8 cellular contexts compared by ENCODE assay signal in the genomic region with DNA sequence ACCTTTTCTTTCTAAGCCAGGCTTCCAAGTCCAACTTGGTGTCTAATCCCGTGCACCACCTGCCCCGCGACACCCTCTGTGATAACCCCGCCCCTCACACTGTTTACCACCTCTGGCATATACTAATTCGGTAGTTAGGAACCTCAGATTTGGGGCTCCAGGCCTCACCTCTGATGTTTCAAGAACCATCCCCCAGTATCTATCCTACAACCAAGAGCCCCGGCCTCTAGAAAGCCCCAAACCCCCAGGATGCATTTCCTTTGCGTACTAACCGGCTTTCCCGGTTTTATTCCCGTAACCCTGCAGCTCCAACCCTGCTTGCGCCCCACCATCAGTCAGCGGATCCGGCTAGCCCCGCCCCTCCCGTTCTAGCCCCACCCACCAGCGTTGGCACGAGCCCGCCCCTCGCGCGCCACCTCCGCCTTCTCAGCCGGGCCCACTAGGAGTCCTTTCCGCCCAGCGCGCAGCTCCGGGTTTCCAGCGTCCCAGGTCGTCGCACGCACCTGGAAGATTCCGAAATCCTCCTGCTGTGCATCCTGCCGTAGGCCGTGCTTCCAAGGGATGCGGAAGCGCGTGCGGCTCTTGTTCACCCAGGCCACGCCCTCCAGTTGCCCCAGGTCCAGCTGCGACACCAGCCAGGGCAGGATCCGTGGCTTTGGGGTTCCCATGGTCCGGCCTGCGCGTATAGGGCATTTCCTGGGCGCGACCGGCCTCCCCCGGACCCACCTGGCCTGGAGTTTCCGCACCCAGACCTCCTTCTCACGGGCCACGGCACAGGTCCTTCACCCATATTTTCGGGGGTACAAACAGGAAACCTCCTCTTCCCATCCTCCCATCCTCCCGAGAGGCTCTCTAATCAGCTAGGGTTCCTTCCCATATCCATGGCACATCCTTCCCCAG. TPM values are rescaled to one million over a fixed set of nuclear protein-coding genes. Genes with fewer than 3 reads are reported as not detected.
DNase-seq lines count a peak whose midpoint lies in the region; ATAC-seq and TF ChIP-seq lines count a peak whose summit lies in the region.

No MANE protein-coding gene starts in this region.

- peak overlapping the region; percentile 85 to 100 for H3K9ac ChIP-seq in colonic mucosa (ENCODE audit: low read depth in 2 of 2, low read length in 2 of 2)

- H3K9me3 ChIP-seq in colonic mucosa = no peaks in the 10 kb centered on the region

- H3K27ac ChIP-seq in colonic mucosa = peak overlapping the region; percentile 91

- DNase-seq in DMS53 treated with DMSO at 0.1 percent for 48 hours (lab: John Stamatoyannopoulos, UW; ENCODE audit: unreplicated experiment) (peak; percentile 79), NCI-H510A (lab: John Stamatoyannopoulos, UW) (peak; percentile 96), colonic mucosa (peak; percentile 97), left lobe of liver (ENCODE audit: low spot score) (peak; percentile 91)
- DNase-seq in activated CD4-positive, alpha-beta T cell treated with anti-CD3 and anti-CD28 coated beads, Interleukin-2, amount 10 ng/mL, durations not matched to agents 24 days and 14 days = peak; percentile 95
- peak; percentile 93 to 96 for DNase-seq in stimulated activated CD4-positive, alpha-beta T cell treated with anti-CD3 and anti-CD28 coated beads, Interleukin-2, amount 100 ng/mL, for 24 hours

- peaks cover 37% of the 10 kb centered on the region for H3K4me1 Mint-ChIP-seq in activated CD4-positive, alpha-beta T cell treated with anti-CD3 and anti-CD28 coated beads, Interleukin-2, amount 10 ng/mL, durations not matched to agents 24 days and 14 days

- peak overlapping the region; percentile 60 for H3K4me3 ChIP-seq in colonic mucosa

- intact Hi-C loops in activated CD4-positive, alpha-beta T cell treated with anti-CD3 and anti-CD28 coated beads, Interleukin-2, amount 10 ng/mL, durations not matched to agents 24 days and 14 days (cut with micrococcal nuclease) = loop anchor here (1.0 to 10.0 kb wide), 4 partner anchors 12 to 1030 kb away; partner anchors contain the start of genes DBP, PRR12 and SCAF1
- intact Hi-C loops in colonic mucosa (cut with DNase I) = no loop called here

- TF ChIP-seq CTCF in colonic mucosa (IDR thresholded peaks at IDR 0.05) = no peak

- peak overlapping the region; percentile 97 for H3K4me3 Mint-ChIP-seq in activated CD4-positive, alpha-beta T cell treated with anti-CD3 and anti-CD28 coated beads, Interleukin-2, amount 10 ng/mL, durations not matched to agents 24 days and 14 days

- H3K36me3 Mint-ChIP-seq in activated CD4-positive, alpha-beta T cell treated with anti-CD3 and anti-CD28 coated beads, Interleukin-2, amount 10 ng/mL, durations not matched to agents 24 days and 14 days (ENCODE audit: low read depth) = peaks cover 37% of the 10 kb centered on the region

- H3K36me3 ChIP-seq in colonic mucosa = no peaks in the 10 kb centered on the region

- no peaks in the 10 kb centered on the region for H3K9me3 Mint-ChIP-seq in activated CD4-positive, alpha-beta T cell treated with anti-CD3 and anti-CD28 coated beads, Interleukin-2, amount 10 ng/mL, durations not matched to agents 24 days and 14 days

- ATAC-seq in HG02885 (IDR thresholded peaks at IDR 0.05; ENCODE audit: poor library complexity, unreplicated experiment) (peak; percentile 50), left lobe of liver (peak; percentile 84), GM18858 (IDR thresholded peaks at IDR 0.05; ENCODE audit: unreplicated experiment) (no peak)

- peak overlapping the region; percentile 95 for H3K27ac Mint-ChIP-seq in activated CD4-positive, alpha-beta T cell treated with anti-CD3 and anti-CD28 coated beads, Interleukin-2, amount 10 ng/mL, durations not matched to agents 24 days and 14 days

- H3K4me1 ChIP-seq in colonic mucosa = peaks cover 12% of the 10 kb centered on the region

- no peaks in the 10 kb centered on the region for H3K27me3 Mint-ChIP-seq in activated CD4-positive, alpha-beta T cell treated with anti-CD3 and anti-CD28 coated beads, Interleukin-2, amount 10 ng/mL, durations not matched to agents 24 days and 14 days

- no peaks in the 10 kb centered on the region for H3K27me3 ChIP-seq in colonic mucosa

RNA-seq across cellular contexts. Expression of gene IRF3, which starts 1.2 kb away (rescaled TPM):
- total RNA-seq in activated CD4-positive, alpha-beta T cell treated with anti-CD3 and anti-CD28 coated beads, Interleukin-2, amount 10 ng/mL, durations not matched to agents 24 days and 14 days = 146 and 151 TPM in 2 replicates
- total RNA-seq in colonic mucosa (100 to 1,000 TPM in 1 of 2 donors, 10 to 100 TPM in 1; 62.9 to 190 TPM), left lobe of liver (50.1 TPM)

RNA-seq across cellular contexts. Expression of gene BCL2L12, which starts 1.3 kb away (rescaled TPM):
- total RNA-seq in activated CD4-positive, alpha-beta T cell treated with anti-CD3 and anti-CD28 coated beads, Interleukin-2, amount 10 ng/mL, durations not matched to agents 24 days and 14 days = 69.3 and 72.0 TPM in 2 replicates
- 10 to 100 TPM; 17.4 to 60.9 TPM for total RNA-seq in colonic mucosa
- total RNA-seq in left lobe of liver = 13.7 TPM

RNA-seq across cellular contexts. Expression of gene PRMT1, which starts 12.7 kb away (rescaled TPM):
- 510 and 512 TPM in 2 replicates for total RNA-seq in activated CD4-positive, alpha-beta T cell treated with anti-CD3 and anti-CD28 coated beads, Interleukin-2, amount 10 ng/mL, durations not matched to agents 24 days and 14 days
- total RNA-seq in colonic mucosa (100 to 1,000 TPM in 1 of 2 donors, 10 to 100 TPM in 1; 81.3 to 177 TPM), left lobe of liver (28.7 TPM)

RNA-seq across cellular contexts. Expression of gene SCAF1, which starts 22.4 kb away (rescaled TPM):
- 75.0 and 84.9 TPM in 2 replicates for total RNA-seq in activated CD4-positive, alpha-beta T cell treated with anti-CD3 and anti-CD28 coated beads, Interleukin-2, amount 10 ng/mL, durations not matched to agents 24 days and 14 days
- total RNA-seq in colonic mucosa (10 to 100 TPM; 54.2 to 85.7 TPM), left lobe of liver (35.5 TPM)

RNA-seq across cellular contexts. Expression of gene RRAS, which starts 24.5 kb away (rescaled TPM):
- total RNA-seq in activated CD4-positive, alpha-beta T cell treated with anti-CD3 and anti-CD28 coated beads, Interleukin-2, amount 10 ng/mL, durations not matched to agents 24 days and 14 days = 4.1 and 5.0 TPM in 2 replicates
- total RNA-seq in colonic mucosa (10 to 100 TPM; 45.7 to 62.2 TPM), left lobe of liver (8.9 TPM)
